ENCODE assay signal across 14 cellular contexts in genomic region chr6:40520683-40521082, GRCh38.
DNase-seq lines count a peak whose midpoint lies in the region; ATAC-seq and TF ChIP-seq lines count a peak whose summit lies in the region.
"Had no signal": no experiment of that assay in that cellular context is flagged by ENCODE, and none has a peak within 500 bp of the region (broad histone marks: within the 10 kb centered on the region; RNA-seq: fewer than 3 reads in every experiment).

No MANE protein-coding gene starts in this region.

- no peak overlapping the region for H2AFZ ChIP-seq in neuronal stem cell (ENCODE audit: low read length)
- H2AFZ ChIP-seq: PC-9 had no signal

- H3K4me1 Mint-ChIP-seq in brain = peaks cover 60% of the 10 kb centered on the region
- H3K4me1 Mint-ChIP-seq: CD8-positive, alpha-beta memory T cell had no signal

- H3K27me3 Mint-ChIP-seq in brain = peaks cover 36% of the 10 kb centered on the region

- intact Hi-C loops in gastrocnemius medialis (cut with DNase I; ENCODE audit: low total_unique reads) = no loop called here

- no peak for ATAC-seq in gastrocnemius medialis
- ATAC-seq: GM12878 had no signal

- no peak overlapping the region for H2BK12ac ChIP-seq in neuronal stem cell (ENCODE audit: low read length)

- H3K27ac ChIP-seq in neuronal stem cell (replicated peaks; ENCODE audit: low read length) (no peak overlapping the region), gastrocnemius medialis (no peak overlapping the region)
- H3K27ac ChIP-seq: PC-9, SK-N-MC had no signal

- TF ChIP-seq POLR2A in gastrocnemius medialis (IDR thresholded peaks at IDR 0.05) = no peak

- H3K23ac ChIP-seq in neuronal stem cell (ENCODE audit: low read depth, low read length, poor library complexity) = no peak overlapping the region

- H2BK120ac ChIP-seq in neuronal stem cell (ENCODE audit: low read depth, low read length) = no peak overlapping the region

- H3K4me3 ChIP-seq in neuronal stem cell (ENCODE audit: low read length in 2 of 2) (no peak overlapping the region), gastrocnemius medialis (no peak overlapping the region)
- H3K4me3 ChIP-seq: GM12878, HAP-1, PC-9, SK-N-MC had no signal

- H4K91ac ChIP-seq in neuronal stem cell (ENCODE audit: low read depth, low read length, poor library complexity) = peak overlapping the region; percentile 13

- H3K4me3 Mint-ChIP-seq in brain = peak overlapping the region in 1 of 5 experiments; percentile 0

- TF ChIP-seq CTCF in brain (conservative IDR thresholded peaks at IDR 0.05) = no peak
- TF ChIP-seq CTCF in gastrocnemius medialis (IDR thresholded peaks at IDR 0.05 in 4 of 5, conservative IDR thresholded peaks at IDR 0.05 in 1 of 5) = no peak

- no peaks in the 10 kb centered on the region for H3K79me1 ChIP-seq in neuronal stem cell (ENCODE audit: low read depth, low read length)

- no peak overlapping the region for H2BK15ac ChIP-seq in neuronal stem cell (ENCODE audit: low read length)

- DNase-seq in HUDEP-2 (lab: John Stamatoyannopoulos, UW; ENCODE audit: unreplicated experiment in 76 of 76) = peak; percentile 34 to 93 (median 80)
- peak; percentile 49 for DNase-seq in NCI-H2029 treated with DMSO at 0.1 percent for 48 hours (lab: John Stamatoyannopoulos, UW)
- DNase-seq in neuronal stem cell (ENCODE audit: low spot score) = no peak
- no peak for DNase-seq in activated CD8-positive, alpha-beta memory T cell treated with anti-CD3 and anti-CD28 coated beads, Interleukin-2, amount 50 U/mL, for 48 hours
- no peak for DNase-seq in islet precursor cell
- DNase-seq in gastrocnemius medialis = no peak
- DNase-seq: CD8-positive, alpha-beta memory T cell; NCI-H1930; NCI-H345; PC-9 had no signal

- no peaks in the 10 kb centered on the region for H3K36me3 ChIP-seq in neuronal stem cell (replicated peaks in 1 of 2; ENCODE audit: control insufficient read depth in 2 of 2, insufficient read depth in 2 of 2, low read length in 2 of 2)
- H3K36me3 ChIP-seq in gastrocnemius medialis = no peaks in the 10 kb centered on the region
- H3K36me3 ChIP-seq: HAP-1 had no signal

- no peak overlapping the region for H3K4me2 ChIP-seq in neuronal stem cell (ENCODE audit: insufficient read depth, low read length, poor library complexity, severe bottlenecking)
- H3K4me2 ChIP-seq: PC-9 had no signal

- WGBS in neuronal stem cell (ENCODE audit: extremely low coverage in 2 of 2, insufficient read length in 2 of 2, insufficient replicate concordance in 1 of 2), 2 donors = no CpG with 5 or more reads among the region's 10 CpGs

- H3K18ac ChIP-seq in neuronal stem cell (ENCODE audit: low read length) = peak overlapping the region; percentile 41

- H3K9me3 ChIP-seq in neuronal stem cell (replicated peaks in 1 of 2; ENCODE audit: control insufficient read depth in 2 of 2, insufficient read depth in 1 of 2, low read depth in 1 of 2, low read length in 2 of 2) (no peaks in the 10 kb centered on the region), gastrocnemius medialis (no peaks in the 10 kb centered on the region)
- H3K9me3 ChIP-seq: HAP-1 had no signal

- H3K14ac ChIP-seq in neuronal stem cell (ENCODE audit: low read length) = peak overlapping the region; percentile 21

- H3K4me1 ChIP-seq in neuronal stem cell (ENCODE audit: control insufficient read depth in 2 of 2, insufficient read depth in 1 of 2, low read depth in 1 of 2, low read length in 2 of 2) (peaks cover 0 to 15% of the 10 kb centered on the region in 2 donors), gastrocnemius medialis (no peaks in the 10 kb centered on the region)

- H3K36me3 Mint-ChIP-seq in brain = no peaks in the 10 kb centered on the region
- H3K36me3 Mint-ChIP-seq: CD8-positive, alpha-beta memory T cell had no signal

- H3K9me3 Mint-ChIP-seq in brain = peaks cover 0 to 3% (median 0%) of the 10 kb centered on the region in 5 experiments
- H3K9me3 Mint-ChIP-seq: CD8-positive, alpha-beta memory T cell had no signal

- H2BK5ac ChIP-seq in neuronal stem cell (ENCODE audit: low read length) = peak overlapping the region; percentile 40

- H3K27ac Mint-ChIP-seq in brain = peak overlapping the region in 3 of 5 experiments; percentile 27 to 95 (median 30)
- H3K27ac Mint-ChIP-seq: CD8-positive, alpha-beta memory T cell had no signal

- H3K9ac ChIP-seq in neuronal stem cell (ENCODE audit: low read depth, low read length, poor library complexity) = no peak overlapping the region

- in situ Hi-C loops in gastrocnemius medialis (cut with MboI; ENCODE audit: low sequenced_read_pairs in 4 of 4) = no loop called here

- H3K4ac ChIP-seq in neuronal stem cell (ENCODE audit: low read length) = no peak overlapping the region

- H4K8ac ChIP-seq in neuronal stem cell (ENCODE audit: low read depth, low read length) = no peak overlapping the region

- H2AK5ac ChIP-seq in neuronal stem cell (ENCODE audit: low read depth, low read length) = no peak overlapping the region

- H3K27me3 ChIP-seq in neuronal stem cell (ENCODE audit: control insufficient read depth in 3 of 3, insufficient read depth in 3 of 3, low read depth in 1 of 3, low read length in 3 of 3) (no peaks in the 10 kb centered on the region), gastrocnemius medialis (peaks cover 0 to 4% (median 0%) of the 10 kb centered on the region in 3 donors)

Comparison
In these comparisons a context has a peak if more than half of its experiments do, and no peak if none do; other contexts are left out.
1. DNase-seq: peak in HUDEP-2 (76 of 76) and NCI-H2029 treated with DMSO at 0.1 percent for 48 hours (single experiment); none in neuronal stem cell (single experiment), activated CD8-positive, alpha-beta memory T cell treated with anti-CD3 and anti-CD28 coated beads, Interleukin-2, amount 50 U/mL, for 48 hours (single experiment), islet precursor cell (single experiment) and gastrocnemius medialis (0 of 2).